In genomic region chr2:166057363-166058169, GRCh38 we compare ENCODE assay signal across 8 cellular contexts.
DNase-seq lines count a peak whose midpoint lies in the region; ATAC-seq and TF ChIP-seq lines count a peak whose summit lies in the region.

No MANE protein-coding gene starts in this region.

- POLR2A ChIA-PET in BJ (lab: Charles Lee): no interaction called here

- peak; percentile 68 for TF ChIP-seq RAD21 in Ishikawa (IDR thresholded peaks at IDR 0.05; ENCODE audit: low read depth)

- no peak overlapping the region for H2AFZ ChIP-seq in SU-DHL-6 (ENCODE audit: low read depth, low read length, severe bottlenecking)

- no peak for DNase-seq in BJ (ENCODE audit: low read depth)
- peak; percentile 28 for DNase-seq in kidney tubule cell (ENCODE audit: low spot score)
- DNase-seq in NCI-H187 treated with DMSO at 0.1 percent for 48 hours (lab: John Stamatoyannopoulos, UW): no peak
- DNase-seq in NCI-H187 (lab: John Stamatoyannopoulos, UW): no peak

- no peaks in the 10 kb centered on the region for H4K20me1 ChIP-seq in SU-DHL-6 (ENCODE audit: low read depth, low read length)

- TF ChIP-seq EP300 in Ishikawa (IDR thresholded peaks at IDR 0.05; ENCODE audit: borderline replicate concordance): peak; percentile 61; the same call in 1 of the 2 replicates

- H3K79me2 ChIP-seq in SU-DHL-6 (ENCODE audit: insufficient read depth, low read length): no peaks in the 10 kb centered on the region

- CTCF ChIA-PET in BJ (lab: Yijun Ruan, JAX): interaction anchor here (0.7 to 13.4 kb wide), 8 partner anchors 9 to 124 kb away, joined by 3 to 133 read pairs (median 4); partner anchors contain the start of gene SCN1A

- no peaks in the 10 kb centered on the region for H3K9me2 ChIP-seq in SU-DHL-6 (replicated peaks; ENCODE audit: insufficient read depth, low read length)

- ATAC-seq in GM18517 (IDR thresholded peaks at IDR 0.05; ENCODE audit: unreplicated experiment): no peak
- ATAC-seq in HG03354 (IDR thresholded peaks at IDR 0.05; ENCODE audit: poor library complexity, severe bottlenecking, unreplicated experiment): no peak

- H3K36me3 ChIP-seq in BJ (ENCODE audit: control insufficient read depth, insufficient read depth, low read length) (no peaks in the 10 kb centered on the region), SU-DHL-6 (ENCODE audit: low read length) (no peaks in the 10 kb centered on the region)

- no peak overlapping the region for H3K4me3 ChIP-seq in BJ (ENCODE audit: low read depth, low read length)
- no peak overlapping the region for H3K4me3 ChIP-seq in SU-DHL-6 (ENCODE audit: insufficient read depth, low read length, poor library complexity, severe bottlenecking)

- H3K4me2 ChIP-seq in SU-DHL-6 (ENCODE audit: low read depth, low read length, poor library complexity, severe bottlenecking): no peak overlapping the region

- TF ChIP-seq CTCF in BJ (IDR thresholded peaks at IDR 0.05; ENCODE audit: insufficient read depth, low read depth, low read length): peak; percentile 47
- peak; percentile 55 for TF ChIP-seq CTCF in SU-DHL-6 (IDR thresholded peaks at IDR 0.05; ENCODE audit: insufficient read depth, low read length, poor library complexity, severe bottlenecking)

- H3K9me3 ChIP-seq in SU-DHL-6 (ENCODE audit: insufficient read depth, low read length): no peaks in the 10 kb centered on the region

- no peak overlapping the region for H3K27ac ChIP-seq in SU-DHL-6 (ENCODE audit: low read depth, low read length)

- H3K9ac ChIP-seq in SU-DHL-6 (ENCODE audit: low read length): no peak overlapping the region

- H3F3A ChIP-seq in SU-DHL-6 (ENCODE audit: insufficient read depth): no peaks in the 10 kb centered on the region

- H3K27me3 ChIP-seq in BJ (ENCODE audit: control insufficient read depth, insufficient read depth, low read length): no peaks in the 10 kb centered on the region
- no peaks in the 10 kb centered on the region for H3K27me3 ChIP-seq in SU-DHL-6 (ENCODE audit: low read length)

TF ChIP-seq in Ishikawa, 13 proteins besides CTCF, POLR2A, EP300 and RAD21:
- TF ChIP-seq NFIC (IDR thresholded peaks at IDR 0.05) (peak; percentile 90), USF1 (IDR thresholded peaks at IDR 0.05) (no peak), TEAD4 (IDR thresholded peaks at IDR 0.05) (peak; percentile 52; the same call in 1 of the 2 replicates), CREB1 (IDR thresholded peaks at IDR 0.05; ENCODE audit: low read depth) (no peak), TAF1 (IDR thresholded peaks at IDR 0.05; ENCODE audit: low read depth) (no peak), EGR1 (IDR thresholded peaks at IDR 0.05) (no peak), FOXM1 (IDR thresholded peaks at IDR 0.05; ENCODE audit: borderline replicate concordance, low read depth) (no peak)
